8 cellular contexts compared by ENCODE assay signal in the genomic region with DNA sequence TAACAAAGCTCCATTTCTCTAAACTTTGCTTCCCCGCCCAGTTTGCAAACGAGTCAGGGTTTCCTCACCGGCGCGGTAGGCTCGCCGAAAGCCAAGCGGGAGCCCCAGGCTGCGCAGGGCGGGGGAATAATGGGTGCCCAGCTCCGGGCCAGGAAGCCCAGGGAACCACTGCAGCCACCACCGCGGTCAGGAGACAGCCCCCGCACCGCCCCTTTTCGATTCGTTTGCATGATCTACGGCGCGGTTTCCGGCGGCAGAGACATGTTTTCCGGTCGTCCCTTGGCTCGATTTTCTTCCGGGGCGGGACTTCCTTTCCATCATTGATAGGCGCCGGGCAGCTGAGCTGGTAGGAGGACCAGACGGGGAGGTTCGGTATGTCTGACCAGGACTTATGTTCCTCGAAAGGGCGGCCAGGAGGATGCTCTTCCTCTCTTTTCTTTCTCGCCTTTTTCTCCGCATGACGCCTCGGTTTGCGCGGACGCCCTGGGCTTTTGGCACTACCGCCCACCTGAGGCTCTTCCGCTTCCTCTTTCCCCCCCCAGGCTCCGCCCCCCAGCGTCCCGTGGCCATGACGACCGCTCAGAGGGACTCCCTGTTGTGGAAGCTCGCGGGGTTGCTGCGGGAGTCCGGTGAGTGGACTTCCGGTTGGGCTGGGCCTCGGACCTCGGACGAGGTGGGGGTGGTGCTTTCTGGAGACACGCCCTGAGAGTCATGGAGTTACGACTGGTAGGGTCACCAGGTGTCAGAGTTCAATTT. TPM values are rescaled to one million over a fixed set of nuclear protein-coding genes. Genes with fewer than 3 reads are reported as not detected.
DNase-seq lines count a peak whose midpoint lies in the region; ATAC-seq and TF ChIP-seq lines count a peak whose summit lies in the region.

STK11IP (plus strand) TSS at position 306 of the 756 bp plus-strand sequence; CDS start at position 569, 263 bp downstream.

- TF ChIP-seq CTCF in GM13977 (IDR thresholded peaks at IDR 0.05; ENCODE audit: extremely low read depth, insufficient read depth, missing control alignments) (no peak), upper lobe of right lung (IDR thresholded peaks at IDR 0.05) (no peak)

- H3K9me3 Mint-ChIP-seq in T-helper 1 cell treated with Interleukin-12 subunit alpha and Interleukin-12 subunit beta and Interleukin-4 antibody, amounts not matched to agents 30 μg/mL and 1 μg/mL, for 36 hours = no peaks in the 10 kb centered on the region

- peak within 1 kb of the TSS; percentile 73 for H3K4me3 ChIP-seq in upper lobe of right lung

- H3K27me3 ChIP-seq in upper lobe of right lung = no peaks in the 10 kb centered on the region

- peak; percentile 94 for DNase-seq in GM13977 (ENCODE audit: low spot score)
- peak; percentile 91 for DNase-seq in NCI-H1694 (lab: John Stamatoyannopoulos, UW)
- peak; percentile 93 for DNase-seq in amniotic stem cell (lab: John Stamatoyannopoulos, UW)
- peak; percentile 98 for DNase-seq in left cardiac atrium
- peak; percentile 99 for DNase-seq in posterior vena cava (ENCODE audit: low spot score)
- peak; percentile 97 for DNase-seq in upper lobe of right lung

- no peaks in the 10 kb centered on the region for H3K9me3 ChIP-seq in upper lobe of right lung

- peaks cover 16% of the 10 kb centered on the region for H3K36me3 ChIP-seq in upper lobe of right lung

- in situ Hi-C loops in GM13977 (cut with MboI; ENCODE audit: low pct_unique_long_range_greater_than_20kb, low sequenced_read_pairs, unreplicated experiment) = no loop called here

- peak within 1 kb of the TSS; percentile 93 for H3K27ac ChIP-seq in upper lobe of right lung

- H3K27me3 Mint-ChIP-seq in T-helper 1 cell treated with Interleukin-12 subunit alpha and Interleukin-12 subunit beta and Interleukin-4 antibody, amounts not matched to agents 30 μg/mL and 1 μg/mL, for 36 hours (ENCODE audit: low read depth) = peaks cover 5% of the 10 kb centered on the region

- peaks cover 19% of the 10 kb centered on the region for H3K4me1 Mint-ChIP-seq in T-helper 1 cell treated with Interleukin-12 subunit alpha and Interleukin-12 subunit beta and Interleukin-4 antibody, amounts not matched to agents 30 μg/mL and 1 μg/mL, for 36 hours (ENCODE audit: low read depth)

- intact Hi-C loops in left cardiac atrium (cut with DNase I) = no loop called here
- intact Hi-C loops in posterior vena cava (cut with DNase I) = no loop called here
- intact Hi-C loops in upper lobe of right lung (cut with DNase I) = no loop called here

- peaks cover 10% of the 10 kb centered on the region for H3K4me1 ChIP-seq in upper lobe of right lung

- H3K27ac Mint-ChIP-seq in T-helper 1 cell treated with Interleukin-12 subunit alpha and Interleukin-12 subunit beta and Interleukin-4 antibody, amounts not matched to agents 30 μg/mL and 1 μg/mL, for 36 hours = peak within 1 kb of the TSS; percentile 94

- peaks cover 7% of the 10 kb centered on the region for H3K36me3 Mint-ChIP-seq in T-helper 1 cell treated with Interleukin-12 subunit alpha and Interleukin-12 subunit beta and Interleukin-4 antibody, amounts not matched to agents 30 μg/mL and 1 μg/mL, for 36 hours (ENCODE audit: low read depth)

- peak within 1 kb of the TSS; percentile 93 for H3K4me3 Mint-ChIP-seq in T-helper 1 cell treated with Interleukin-12 subunit alpha and Interleukin-12 subunit beta and Interleukin-4 antibody, amounts not matched to agents 30 μg/mL and 1 μg/mL, for 36 hours

- ATAC-seq in HG02884 (IDR thresholded peaks at IDR 0.05; ENCODE audit: unreplicated experiment) = peak; percentile 88
- ATAC-seq in left cardiac atrium = peak; percentile 96 to 98
- peak; percentile 98 for ATAC-seq in upper lobe of right lung

RNA-seq across cellular contexts. Expression of gene STK11IP, which starts in this region (rescaled TPM):
- total RNA-seq in left cardiac atrium (10 to 100 TPM; 12.4 to 14.1 TPM), posterior vena cava (10 to 100 TPM; 18.6 to 22.4 TPM), upper lobe of right lung (25.7 TPM)

Comparison
In these comparisons a context has a peak if more than half of its experiments do, and no peak if none do; other contexts are left out.
1. Peak in every context shown above with its lines: DNase-seq, ATAC-seq, H3K4me3 ChIP-seq and H3K27ac ChIP-seq.